20 cellular contexts compared by ENCODE assay signal in the genomic region with DNA sequence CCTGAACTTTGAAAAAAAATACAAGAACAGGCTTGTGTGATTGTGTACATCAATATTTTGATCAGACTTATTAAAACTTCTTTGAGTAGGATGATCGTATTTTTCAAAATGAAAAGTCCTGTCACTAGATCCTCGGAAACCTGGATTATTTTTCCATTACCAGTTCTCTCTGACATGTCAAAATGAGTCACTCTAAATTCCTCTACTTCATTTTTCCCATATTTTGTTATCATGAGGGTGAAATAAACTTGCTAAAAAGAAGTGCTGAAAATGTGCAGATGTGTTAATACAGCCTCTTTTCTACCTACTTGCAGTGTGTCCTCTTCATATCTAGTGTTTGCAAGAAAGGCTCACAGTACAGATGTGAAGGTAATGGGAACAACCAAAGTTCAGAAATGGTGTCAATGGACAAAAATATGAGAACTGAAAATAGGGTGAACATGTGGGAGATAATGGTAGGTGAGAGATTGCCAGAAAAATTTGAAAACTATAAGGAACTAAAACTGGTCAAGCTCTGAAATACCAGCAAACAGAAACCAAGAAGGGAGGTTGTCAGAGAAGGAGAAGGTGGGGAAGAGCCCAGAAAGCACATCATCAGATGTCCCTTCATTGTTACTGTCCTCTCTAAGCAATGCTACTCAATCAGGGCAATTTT.
DNase-seq lines count a peak whose midpoint lies in the region; ATAC-seq, FAIRE-seq and TF ChIP-seq lines count a peak whose summit lies in the region.
"Had no signal": no experiment of that assay in that cellular context is flagged by ENCODE, and none has a peak within 500 bp of the region (broad histone marks: within the 10 kb centered on the region; RNA-seq: fewer than 3 reads in every experiment).

No MANE protein-coding gene starts in this region.

- CTCF ChIA-PET in A549 (lab: Yijun Ruan, JAX): no interaction called here

- peaks cover 3 to 10% of the 10 kb centered on the region in 2 donors for H3K9me3 Mint-ChIP-seq in effector memory CD8-positive, alpha-beta T cell

- 81% methylated on average over 2 of the region's 2 CpGs for WGBS in A549 (ENCODE audit: missing lambda C conversion rate)

- TF ChIP-seq RAD21 in A549 (conservative IDR thresholded peaks at IDR 0.05 in 1 of 2, IDR thresholded peaks at IDR 0.05 in 1 of 2): no peak

- H3K36me3 Mint-ChIP-seq in effector memory CD8-positive, alpha-beta T cell (ENCODE audit: insufficient read depth): peaks cover 3% of the 10 kb centered on the region

- TF ChIP-seq CTCF in A549 (IDR thresholded peaks at IDR 0.05): no peak

- no peak overlapping the region for H3K4me3 ChIP-seq in A549
- H3K4me3 ChIP-seq: thyroid gland had no signal

- no peaks in the 10 kb centered on the region for H3K27me3 Mint-ChIP-seq in effector memory CD8-positive, alpha-beta T cell
- H3K27me3 Mint-ChIP-seq: activated naive CD4-positive, alpha-beta T cell treated with anti-CD3 and anti-CD28 coated beads, Interleukin-2, amount 10 ng/mL, durations not matched to agents 7 days and 5 days; CD4-positive, alpha-beta T cell; T-cell had no signal

- DNase-seq in A549 (ENCODE audit: low read depth in 1 of 2, low spot score in 1 of 2): no peak
- DNase-seq in NCI-H226: peak; percentile 42
- peak; percentile 52 for DNase-seq in fibroblast of peridontal ligament (ENCODE audit: extremely low read depth)
- no peak for DNase-seq in SIG-M5 (lab: John Stamatoyannopoulos, UW)
- no peak for DNase-seq in stimulated activated CD4-positive, alpha-beta T cell treated with anti-CD3 and anti-CD28 coated beads, Interleukin-2, amount 100 ng/mL, for 24 hours
- no peak for DNase-seq in effector memory CD8-positive, alpha-beta T cell
- DNase-seq: activated CD4-positive, alpha-beta T cell treated with anti-CD3 and anti-CD28 coated beads, Interleukin-2, amount 50 U/mL, for 48 hours; activated naive CD4-positive, alpha-beta T cell treated with anti-CD3 and anti-CD28 coated beads, Interleukin-2, amount 10 ng/mL, durations not matched to agents 7 days and 5 days; activated T-cell treated with anti-CD3 and anti-CD28 coated beads, Interleukin-2, amount 50 U/mL, for 1 hour; CD4-positive, alpha-beta T cell; cortex of kidney; DMS53; NCI-H187 treated with DMSO at 0.1 percent for 48 hours; stimulated activated CD4-positive, alpha-beta T cell treated with anti-CD3 and anti-CD28 coated beads, Interleukin-12 subunit alpha, Interleukin-12 subunit beta, amount 100 ng/mL, for 4 hours; T-cell; thyroid gland had no signal

- no peak for TF ChIP-seq EP300 in A549 (IDR thresholded peaks at IDR 0.05)

- no peak overlapping the region for H3K4me3 Mint-ChIP-seq in effector memory CD8-positive, alpha-beta T cell
- H3K4me3 Mint-ChIP-seq: activated naive CD4-positive, alpha-beta T cell treated with anti-CD3 and anti-CD28 coated beads, Interleukin-2, amount 10 ng/mL, durations not matched to agents 7 days and 5 days; CD4-positive, alpha-beta T cell; neural crest cell; T-cell had no signal

- peaks cover 14% of the 10 kb centered on the region for H3K9me3 ChIP-seq in A549
- H3K9me3 ChIP-seq: thyroid gland had no signal

- POLR2A ChIA-PET in A549 (lab: Yijun Ruan, JAX): no interaction called here

- H3K27ac Mint-ChIP-seq in effector memory CD8-positive, alpha-beta T cell: no peak overlapping the region
- H3K27ac Mint-ChIP-seq: activated naive CD4-positive, alpha-beta T cell treated with anti-CD3 and anti-CD28 coated beads, Interleukin-2, amount 10 ng/mL, durations not matched to agents 7 days and 5 days; CD4-positive, alpha-beta T cell; T-cell had no signal

- no peaks in the 10 kb centered on the region for H3K4me1 Mint-ChIP-seq in effector memory CD8-positive, alpha-beta T cell (ENCODE audit: low read depth in 2 of 2)
- H3K4me1 Mint-ChIP-seq: activated naive CD4-positive, alpha-beta T cell treated with anti-CD3 and anti-CD28 coated beads, Interleukin-2, amount 10 ng/mL, durations not matched to agents 7 days and 5 days; neural crest cell; T-cell had no signal

- ATAC-seq in A549 (no peak), GM19351 (IDR thresholded peaks at IDR 0.05; ENCODE audit: unreplicated experiment) (peak; percentile 69), HG02759 (IDR thresholded peaks at IDR 0.05; ENCODE audit: unreplicated experiment) (no peak)
- no peak for ATAC-seq in effector memory CD8-positive, alpha-beta T cell (replicated peaks)
- ATAC-seq: HCT116, T-cell had no signal

- no peak overlapping the region for H3K4me2 ChIP-seq in A549

- H3K4me1 ChIP-seq in A549: peaks cover 12% of the 10 kb centered on the region
- H3K4me1 ChIP-seq: thyroid gland had no signal

- no peak for FAIRE-seq in A549 (lab: Jason Lieb, UNC)

- H3K27ac ChIP-seq in A549: no peak overlapping the region
- H3K27ac ChIP-seq: thyroid gland had no signal

- TF ChIP-seq POLR2A in A549 (IDR thresholded peaks at IDR 0.05; ENCODE audit: low read length): no peak

TF ChIP-seq in A549, 52 proteins besides CTCF, POLR2A, EP300 and RAD21:
- no peak for TF ChIP-seq FOSL2 (IDR thresholded peaks at IDR 0.05)
- peak; percentile 32; the same call in 1 of the 2 replicates for TF ChIP-seq FOSL2 (CRISPR knock-in tag; IDR thresholded peaks at IDR 0.05)
- no peak for TF ChIP-seq ZFP36 (IDR thresholded peaks at IDR 0.05; ENCODE audit: borderline replicate concordance, partially characterized antibody)

Comparison
In these comparisons a context has a peak if more than half of its experiments do, and no peak if none do; other contexts are left out.
1. DNase-seq: peak in NCI-H226 (single experiment) and fibroblast of peridontal ligament (single experiment); none in A549 (0 of 2), SIG-M5 (single experiment), stimulated activated CD4-positive, alpha-beta T cell treated with anti-CD3 and anti-CD28 coated beads, Interleukin-2, amount 100 ng/mL, for 24 hours (0 of 2) and effector memory CD8-positive, alpha-beta T cell (0 of 3).